In the genomic region with DNA sequence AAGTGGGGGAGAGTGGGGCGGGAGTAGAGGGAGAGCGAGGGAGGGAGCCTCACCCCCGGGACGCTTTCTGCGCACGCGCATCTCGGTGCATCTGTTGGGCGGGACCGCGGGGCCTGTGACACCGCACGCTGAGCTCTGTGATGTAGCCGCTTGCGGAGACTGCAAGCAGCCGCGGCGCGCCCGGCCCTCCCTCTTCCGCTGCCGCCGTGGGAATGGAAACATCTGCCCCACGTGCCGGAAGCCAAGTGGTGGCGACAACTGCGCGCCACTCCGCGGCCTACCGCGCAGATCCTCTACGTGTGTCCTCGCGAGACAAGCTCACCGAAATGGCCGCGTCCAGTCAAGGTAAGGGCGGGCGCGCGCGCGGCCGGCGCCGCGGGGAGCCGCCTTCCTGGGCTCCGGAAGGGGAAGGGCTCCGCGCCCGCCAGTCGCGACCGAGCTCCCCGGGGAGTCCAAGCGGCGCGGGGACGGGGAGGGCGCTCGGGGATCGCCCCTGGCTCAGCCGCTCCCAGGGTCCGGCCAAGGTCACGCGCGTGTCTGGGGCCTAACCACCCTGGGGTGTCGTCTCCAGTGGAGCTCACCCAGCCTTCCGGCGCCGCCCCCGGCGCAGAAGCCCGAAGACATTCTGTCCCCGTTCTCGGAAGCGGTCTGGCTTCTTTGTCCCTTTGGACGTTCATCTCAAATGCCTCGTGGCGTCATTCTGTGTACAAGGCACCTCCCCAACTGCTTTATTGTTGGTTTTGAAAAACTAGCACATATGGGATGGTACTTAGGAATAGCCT, we compare ENCODE assay signal across 8 cellular contexts. TPM values are rescaled to one million over a fixed set of nuclear protein-coding genes. Genes with fewer than 3 reads are reported as not detected.
DNase-seq lines count a peak whose midpoint lies in the region; ATAC-seq, FAIRE-seq and TF ChIP-seq lines count a peak whose summit lies in the region.

A gene with protein sequence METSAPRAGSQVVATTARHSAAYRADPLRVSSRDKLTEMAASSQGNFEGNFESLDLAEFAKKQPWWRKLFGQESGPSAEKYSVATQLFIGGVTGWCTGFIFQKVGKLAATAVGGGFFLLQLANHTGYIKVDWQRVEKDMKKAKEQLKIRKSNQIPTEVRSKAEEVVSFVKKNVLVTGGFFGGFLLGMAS (plus strand): TSS at position 118 of the 782 bp plus-strand sequence. CDS start 95 bp downstream, at position 213.

- CTCF ChIA-PET in Caco-2 (lab: Charles Lee) = interaction anchor here (0.9 to 1.2 kb wide), 2 partner anchors 30 to 109 kb away, joined by 4 to 5 read pairs; no protein-coding TSS in a partner anchor

- H3K36me3 Mint-ChIP-seq in Caco-2 (ENCODE audit: insufficient read depth, unreplicated experiment) (peaks cover 5% of the 10 kb centered on the region), memory B cell (no peaks in the 10 kb centered on the region)

- H3K4me1 Mint-ChIP-seq in Caco-2 (ENCODE audit: low read depth, unreplicated experiment) (peaks cover 13% of the 10 kb centered on the region), memory B cell (peaks cover 12% of the 10 kb centered on the region)

- ATAC-seq in GM21381 (IDR thresholded peaks at IDR 0.05; ENCODE audit: unreplicated experiment) (peak; percentile 87), memory B cell (ENCODE audit: low read depth) (peak; percentile 85)

- BruUV-seq in Caco-2 (replicated peaks; lab: Mats Ljungman, UMichigan) = no TSS peak

- H3K36me3 ChIP-seq in Caco-2 (ENCODE audit: control insufficient read depth, insufficient read depth, low read length) = no peaks in the 10 kb centered on the region
- no peaks in the 10 kb centered on the region for H3K36me3 ChIP-seq in effector memory CD4-positive, alpha-beta T cell (ENCODE audit: control insufficient read depth, insufficient read depth, low read length)

- intact Hi-C loops in Caco-2 (cut with micrococcal nuclease; ENCODE audit: unreplicated experiment) = loop anchor here (1.0 kb wide), 1 partner anchor 44 kb away; a partner anchor contains a TSS

- H3K27me3 Mint-ChIP-seq in Caco-2 (ENCODE audit: insufficient read depth, unreplicated experiment) (no peaks in the 10 kb centered on the region), memory B cell (no peaks in the 10 kb centered on the region)

- H3K27ac ChIP-seq in effector memory CD4-positive, alpha-beta T cell (ENCODE audit: insufficient read depth, low read length, poor library complexity, severe bottlenecking) = peak within 1 kb of the TSS; percentile 91

- TF ChIP-seq CTCF in Caco-2 (IDR thresholded peaks at IDR 0.05; ENCODE audit: insufficient read depth in 1 of 2, low read depth in 1 of 2, low read length in 1 of 2, severe bottlenecking in 1 of 2, unreplicated experiment in 1 of 2) = no peak

- no peaks in the 10 kb centered on the region for H3K27me3 ChIP-seq in Caco-2 (replicated peaks; ENCODE audit: control insufficient read depth, insufficient read depth, low read length)
- H3K27me3 ChIP-seq in effector memory CD4-positive, alpha-beta T cell (replicated peaks; ENCODE audit: control insufficient read depth, insufficient read depth, low read length, poor library complexity, severe bottlenecking) = no peaks in the 10 kb centered on the region

- FAIRE-seq in HTR-8/SVneo (lab: Jason Lieb, UNC) = peak; percentile 77

- no peaks in the 10 kb centered on the region for H3K9me3 Mint-ChIP-seq in Caco-2 (ENCODE audit: unreplicated experiment)
- H3K9me3 Mint-ChIP-seq in memory B cell = no peaks in the 10 kb centered on the region

- DNase-seq in Caco-2 = peak; percentile 93 to 94
- peak; percentile 5 for DNase-seq in HTR-8/SVneo (ENCODE audit: insufficient read length, low spot score)
- DNase-seq in NOMO-1 treated with DMSO at 0.1 percent for 48 hours (lab: John Stamatoyannopoulos, UW; ENCODE audit: unreplicated experiment) = peak; percentile 85
- DNase-seq in activated CD8-positive, alpha-beta memory T cell treated with anti-CD3 and anti-CD28 coated beads for 4 hours (ENCODE audit: low read depth in 2 of 2) = peak; percentile 84 to 92
- peak; percentile 91 to 93 (median 92) for DNase-seq in effector memory CD4-positive, alpha-beta T cell
- DNase-seq in memory B cell (ENCODE audit: low spot score in 2 of 2) = peak; percentile 77 to 87
- peak; percentile 77 for DNase-seq in stimulated activated CD8-positive, alpha-beta memory T cell treated with anti-CD3 and anti-CD28 coated beads, Interleukin-12 subunit alpha, Interleukin-12 subunit beta, amount 100 ng/mL, for 24 hours (ENCODE audit: extremely low read depth)

- peak within 1 kb of the TSS; percentile 76 for H3K27ac Mint-ChIP-seq in Caco-2 (ENCODE audit: unreplicated experiment)
- peak within 1 kb of the TSS; percentile 92 for H3K27ac Mint-ChIP-seq in memory B cell

- H3K9me3 ChIP-seq in Caco-2 = no peaks in the 10 kb centered on the region
- no peaks in the 10 kb centered on the region for H3K9me3 ChIP-seq in effector memory CD4-positive, alpha-beta T cell (ENCODE audit: control insufficient read depth, low read length)

- H3K4me3 Mint-ChIP-seq in Caco-2 (ENCODE audit: unreplicated experiment) = peak within 1 kb of the TSS; percentile 74
- H3K4me3 Mint-ChIP-seq in memory B cell = peak within 1 kb of the TSS; percentile 88

- H3K4me3 ChIP-seq in Caco-2 (ENCODE audit: low read depth, low read length) = peak within 1 kb of the TSS; percentile 64
- H3K4me3 ChIP-seq in effector memory CD4-positive, alpha-beta T cell (ENCODE audit: insufficient read depth, low read depth, low read length, poor library complexity, severe bottlenecking) = peak within 1 kb of the TSS; percentile 66

- no peaks in the 10 kb centered on the region for H3K4me1 ChIP-seq in Caco-2
- no peaks in the 10 kb centered on the region for H3K4me1 ChIP-seq in effector memory CD4-positive, alpha-beta T cell (ENCODE audit: control insufficient read depth, insufficient read depth, low read length, poor library complexity, severe bottlenecking)

- POLR2A ChIA-PET in Caco-2 (lab: Charles Lee) = interaction anchor here (0.6 to 1.3 kb wide), 15 partner anchors 8 to 1468 kb away, joined by 3 to 13 read pairs (median 6); a partner anchor contains a TSS

RNA-seq across cellular contexts. Expression of the gene that starts here (rescaled TPM):
- 47.3 and 52.9 TPM in 2 replicates for total RNA-seq in Caco-2 (2022)

Comparison
In these comparisons a context has a peak if more than half of its experiments do, and no peak if none do; other contexts are left out.
1. Peak in every context shown above with its lines: DNase-seq, ATAC-seq, H3K4me3 ChIP-seq and H3K27ac ChIP-seq.
2. DNase-seq: peak in every context shown above with its lines; median percentile 94 in Caco-2; 92 in effector memory CD4-positive, alpha-beta T cell; 88 in activated CD8-positive, alpha-beta memory T cell treated with anti-CD3 and anti-CD28 coated beads for 4 hours; 85 in NOMO-1 treated with DMSO at 0.1 percent for 48 hours; 82 in memory B cell; 77 in stimulated activated CD8-positive, alpha-beta memory T cell treated with anti-CD3 and anti-CD28 coated beads, Interleukin-12 subunit alpha, Interleukin-12 subunit beta, amount 100 ng/mL, for 24 hours; 5 in HTR-8/SVneo.